In genomic region chr9:93579711-93580516, GRCh38 we compare ENCODE assay signal across 1 cellular context.
TF ChIP-seq lines count a peak whose summit lies in the region.

No MANE protein-coding gene starts in this region.

TF ChIP-seq in GM12878, 131 proteins besides CTCF, POLR2A, EP300 and RAD21 (continued from another document):
- TF ChIP-seq PRDM15 (CRISPR knock-in tag; IDR thresholded peaks at IDR 0.05) (no peak), GABPA (IDR thresholded peaks at IDR 0.05; ENCODE audit: low read depth) (no peak), BCL11A (IDR thresholded peaks at IDR 0.05; ENCODE audit: low read depth, low read length) (no peak), HSF1 (IDR thresholded peaks at IDR 0.05; ENCODE audit: low read depth, low read length) (no peak)
TF ChIP-seq in GM12878: peak in this region for 0.
